21 cellular contexts compared by ENCODE assay signal in the genomic region with DNA sequence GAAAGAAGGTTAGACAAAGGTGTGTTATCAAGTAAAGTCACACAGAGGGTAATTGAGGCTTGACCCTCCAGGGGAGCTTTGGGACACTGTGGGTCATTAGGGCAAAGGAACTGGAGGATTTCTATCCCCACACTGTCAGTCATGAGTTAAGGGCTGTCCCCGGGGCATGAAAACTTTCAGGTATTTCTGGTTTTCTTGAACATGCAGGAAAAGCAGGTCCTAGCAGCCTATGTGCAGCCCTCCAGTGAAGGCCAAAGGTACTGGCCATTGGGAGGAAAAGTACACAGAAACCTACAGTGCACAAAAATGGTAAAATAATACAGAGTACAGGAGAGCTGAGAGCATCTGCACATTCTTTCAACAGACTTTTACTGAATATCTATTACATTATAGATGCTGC. TPM values are rescaled to one million over a fixed set of nuclear protein-coding genes. Genes with fewer than 3 reads are reported as not detected.
DNase-seq lines count a peak whose midpoint lies in the region; ATAC-seq and TF ChIP-seq lines count a peak whose summit lies in the region.
"Had no signal": no experiment of that assay in that cellular context is flagged by ENCODE, and none has a peak within 500 bp of the region (broad histone marks: within the 10 kb centered on the region; RNA-seq: fewer than 3 reads in every experiment).

No MANE protein-coding gene starts in this region.

- peak overlapping the region; percentile 73; the same call in 1 of the 2 replicates for H2AFZ ChIP-seq in PC-3 (ENCODE audit: low read length)

- H3K4me1 ChIP-seq in PC-3 (ENCODE audit: insufficient read depth, low read length) (peaks cover 18% of the 10 kb centered on the region), mucosa of rectum (ENCODE audit: control insufficient read depth in 2 of 2, insufficient read depth in 2 of 2, low read length in 2 of 2) (peaks cover 6 to 39% of the 10 kb centered on the region in 2 donors)
- H3K4me1 ChIP-seq: A549 had no signal

- TF ChIP-seq CTCF in C4-2B (conservative IDR thresholded peaks at IDR 0.05) (no peak), PC-3 (conservative IDR thresholded peaks at IDR 0.05; ENCODE audit: low read depth, low read length) (no peak)

- H3K36me3 ChIP-seq in PC-3 (ENCODE audit: low read depth, low read length) (no peaks in the 10 kb centered on the region), mucosa of rectum (ENCODE audit: control insufficient read depth in 2 of 2, insufficient read depth in 2 of 2, low read length in 2 of 2) (no peaks in the 10 kb centered on the region)

- intact Hi-C loops in PC-3 (cut with micrococcal nuclease) = no loop called here

- no peaks in the 10 kb centered on the region for H4K20me1 ChIP-seq in PC-3 (ENCODE audit: low read length)

- POLR2A ChIA-PET in PC-3 (lab: Charles Lee; ENCODE audit: unreplicated experiment) = no interaction called here

- no peaks in the 10 kb centered on the region for H3F3A ChIP-seq in PC-3 (ENCODE audit: low read length, unreplicated experiment)

- peak; percentile 65 for ATAC-seq in PC-3
- ATAC-seq: K562, Right ventricle myocardium inferior had no signal

- no peaks in the 10 kb centered on the region for H3K79me2 ChIP-seq in PC-3 (ENCODE audit: low read length)

- H3K4me3 ChIP-seq in PC-3 (ENCODE audit: low read length) (peak overlapping the region; percentile 11; the same call in 1 of the 2 replicates), mucosa of rectum (ENCODE audit: low read length in 2 of 2) (no peak overlapping the region)
- H3K4me3 ChIP-seq: A549, K562 had no signal

- no peaks in the 10 kb centered on the region for H3K9me2 ChIP-seq in PC-3 (replicated peaks; ENCODE audit: low read length)

- H3K9ac ChIP-seq in PC-3 (ENCODE audit: low read length) = no peak overlapping the region
- H3K9ac ChIP-seq in mucosa of rectum (ENCODE audit: low read depth in 1 of 2, low read length in 2 of 2) = peak overlapping the region in 1 of 2 donors; percentile 46

- H3K9me3 ChIP-seq in PC-3 (ENCODE audit: low read length) = no peaks in the 10 kb centered on the region
- H3K9me3 ChIP-seq in mucosa of rectum (ENCODE audit: control insufficient read depth in 2 of 2, low read length in 2 of 2) = no peaks in the 10 kb centered on the region
- H3K9me3 ChIP-seq: A549 had no signal

- H3K27me3 ChIP-seq in PC-3 (ENCODE audit: low read length) (no peaks in the 10 kb centered on the region), mucosa of rectum (ENCODE audit: control insufficient read depth in 2 of 2, insufficient read depth in 2 of 2, low read length in 2 of 2) (no peaks in the 10 kb centered on the region)

- no TSS peak for BruUV-seq in PC-3 (replicated peaks; lab: Mats Ljungman, UMichigan)

- CTCF ChIA-PET in PC-3 (lab: Charles Lee) = no interaction called here

- H3K27ac ChIP-seq in C4-2B = peak overlapping the region; percentile 46
- peak overlapping the region; percentile 57 for H3K27ac ChIP-seq in PC-3 (ENCODE audit: low read length)
- peak overlapping the region; percentile 58 for H3K27ac ChIP-seq in epithelial cell of prostate
- H3K27ac ChIP-seq in mucosa of rectum (ENCODE audit: low read depth in 2 of 2, low read length in 2 of 2) = peak overlapping the region; percentile 56 to 91

- peak overlapping the region; percentile 72 for H3K4me2 ChIP-seq in PC-3 (ENCODE audit: low read length)
- H3K4me2 ChIP-seq: A549 had no signal

- peak; percentile 84 for DNase-seq in PC-3
- DNase-seq in epithelial cell of prostate (ENCODE audit: low read depth, low spot score) = peak; percentile 12
- no peak for DNase-seq in stimulated activated CD4-positive, alpha-beta T cell treated with anti-CD3 and anti-CD28 coated beads, Interleukin-1b, Interleukin-23, amount 100 ng/mL, for 48 hours
- DNase-seq in NCI-H1436 treated with DMSO at 0.1 percent for 48 hours (lab: John Stamatoyannopoulos, UW) = no peak
- DNase-seq in stimulated activated CD4-positive, alpha-beta T cell treated with anti-CD3 and anti-CD28 coated beads, Interleukin-15, amount 100 ng/mL, for 24 hours = no peak
- no peak for DNase-seq in OCI-M1 (lab: John Stamatoyannopoulos, UW)
- DNase-seq: COR-L47; DMS79 treated with DMSO at 0.1 percent for 48 hours; GDM1; GOT3; NCI-H1048; NCI-H1694; NCI-H2107; NCI-H345; NCI-H69; NK-92 treated with Interleukin-12 subunit alpha and Interleukin-12 subunit beta, amount 100 ng/mL, for 24 hours had no signal

RNA-seq across cellular contexts. Expression of a gene that starts 44.4 kb away (rescaled TPM):
- 2.9 and 4.1 TPM in 2 replicates for total RNA-seq in PC-3 (2014; rRNA removed)
- total RNA-seq: K562 had no signal

Comparison
In these comparisons a context has a peak if more than half of its experiments do, and no peak if none do; other contexts are left out.
1. DNase-seq: peak in PC-3 (single experiment) and epithelial cell of prostate (single experiment); none in stimulated activated CD4-positive, alpha-beta T cell treated with anti-CD3 and anti-CD28 coated beads, Interleukin-1b, Interleukin-23, amount 100 ng/mL, for 48 hours (single experiment), NCI-H1436 treated with DMSO at 0.1 percent for 48 hours (single experiment), stimulated activated CD4-positive, alpha-beta T cell treated with anti-CD3 and anti-CD28 coated beads, Interleukin-15, amount 100 ng/mL, for 24 hours (single experiment) and OCI-M1 (single experiment).
2. Peak in every context shown above with its lines, with median percentiles within 50 percentile points of each other: H3K27ac ChIP-seq.